In the genomic region with DNA sequence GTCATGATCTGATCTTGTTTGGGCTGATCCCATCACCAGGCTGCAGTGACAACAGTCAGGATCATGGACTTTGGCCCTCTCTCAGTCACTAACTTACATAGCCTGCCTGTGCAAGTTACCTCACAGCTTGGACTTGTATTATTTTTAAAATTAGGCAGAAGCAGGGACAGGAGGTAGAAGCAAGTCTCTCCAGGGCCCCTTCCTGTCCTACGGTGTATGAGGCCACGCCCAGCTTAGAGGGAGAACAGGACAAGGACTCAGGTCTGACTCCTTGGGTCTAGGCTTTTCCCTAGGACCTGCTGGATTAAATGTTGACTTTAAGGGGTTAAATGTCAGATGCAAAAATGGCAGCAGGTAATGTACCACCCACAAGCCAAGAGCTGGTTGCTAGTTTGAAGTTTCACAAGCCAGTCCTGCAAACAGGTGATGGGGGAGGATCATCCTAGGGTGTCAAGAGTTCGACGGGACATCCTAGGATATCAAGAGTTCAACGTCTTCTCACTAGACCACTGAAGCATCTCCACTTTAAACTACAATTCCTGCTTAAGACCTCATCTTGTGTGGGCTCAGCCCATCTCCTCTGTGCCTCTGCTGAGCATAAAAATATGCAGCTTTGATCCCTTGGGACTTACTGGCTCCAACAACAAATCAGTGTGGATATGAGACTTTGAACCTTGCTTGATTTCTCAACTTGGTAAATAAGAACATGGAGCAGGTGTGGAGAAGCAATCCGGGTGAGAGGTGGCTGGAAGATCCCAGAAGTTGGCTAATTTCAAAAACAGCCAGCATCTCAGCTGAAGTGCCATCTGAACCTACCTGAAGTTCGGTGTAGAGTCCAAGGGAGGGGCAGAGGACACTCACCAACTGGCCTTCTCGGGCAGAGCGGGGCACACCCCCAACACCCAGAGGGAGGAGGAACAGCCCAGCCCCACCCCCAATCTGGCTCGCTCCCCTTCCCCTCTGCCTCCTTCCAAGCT, we compare ENCODE assay signal across 1 cellular context.
TF ChIP-seq lines count a peak whose summit lies in the region.

No MANE protein-coding gene starts in this region.

TF ChIP-seq in HepG2, 621 proteins besides CTCF, POLR2A, EP300 and RAD21 (continued from another document and continues in another):
- TF ChIP-seq KAT8 (CRISPR knock-in tag; IDR thresholded peaks at IDR 0.05), result peak; percentile 63
- no peak; the same call in 1 of the 2 replicates for TF ChIP-seq ETV5 (CRISPR knock-in tag; IDR thresholded peaks at IDR 0.05; ENCODE audit: borderline replicate concordance)
- TF ChIP-seq CREBL2 (CRISPR knock-in tag; IDR thresholded peaks at IDR 0.05; ENCODE audit: borderline replicate concordance), result 0 out of 2 replicates have a peak, but pooled peaks have one; percentile 43
- TF ChIP-seq, protein P1, sequence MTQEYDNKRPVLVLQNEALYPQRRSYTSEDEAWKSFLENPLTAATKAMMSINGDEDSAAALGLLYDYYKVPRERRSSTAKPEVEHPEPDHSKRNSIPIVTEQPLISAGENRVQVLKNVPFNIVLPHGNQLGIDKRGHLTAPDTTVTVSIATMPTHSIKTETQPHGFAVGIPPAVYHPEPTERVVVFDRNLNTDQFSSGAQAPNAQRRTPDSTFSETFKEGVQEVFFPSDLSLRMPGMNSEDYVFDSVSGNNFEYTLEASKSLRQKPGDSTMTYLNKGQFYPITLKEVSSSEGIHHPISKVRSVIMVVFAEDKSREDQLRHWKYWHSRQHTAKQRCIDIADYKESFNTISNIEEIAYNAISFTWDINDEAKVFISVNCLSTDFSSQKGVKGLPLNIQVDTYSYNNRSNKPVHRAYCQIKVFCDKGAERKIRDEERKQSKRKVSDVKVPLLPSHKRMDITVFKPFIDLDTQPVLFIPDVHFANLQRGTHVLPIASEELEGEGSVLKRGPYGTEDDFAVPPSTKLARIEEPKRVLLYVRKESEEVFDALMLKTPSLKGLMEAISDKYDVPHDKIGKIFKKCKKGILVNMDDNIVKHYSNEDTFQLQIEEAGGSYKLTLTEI (CRISPR knock-in tag; conservative IDR thresholded peaks at IDR 0.05), result no peak
- TF ChIP-seq ZFP36L1 (CRISPR knock-in tag; IDR thresholded peaks at IDR 0.05), result no peak
- TF ChIP-seq TMF1 (CRISPR knock-in tag; IDR thresholded peaks at IDR 0.05; ENCODE audit: low read depth), result peak; percentile 18; the same call in 1 of the 2 replicates
- TF ChIP-seq ELF1 (CRISPR knock-in tag; IDR thresholded peaks at IDR 0.05), result peak; percentile 31; the same call in 1 of the 2 replicates
- TF ChIP-seq TFAP4 (IDR thresholded peaks at IDR 0.05; ENCODE audit: borderline replicate concordance, low read depth), result peak; percentile 86; the same call in 1 of the 2 replicates
- TF ChIP-seq NFYB (CRISPR knock-in tag; IDR thresholded peaks at IDR 0.05), result no peak; the same call in 1 of the 2 replicates
- no peak for TF ChIP-seq DNMT3B (CRISPR knock-in tag; conservative IDR thresholded peaks at IDR 0.05)
- no peak for TF ChIP-seq PLRG1 (conservative IDR thresholded peaks at IDR 0.05)
- TF ChIP-seq ZNF431 (CRISPR knock-in tag; IDR thresholded peaks at IDR 0.05; ENCODE audit: borderline replicate concordance, low read depth), result no peak
- TF ChIP-seq ZNF292 (CRISPR knock-in tag; IDR thresholded peaks at IDR 0.05; ENCODE audit: borderline replicate concordance, low read depth), result peak; percentile 63
- peak; percentile 95 for TF ChIP-seq ZEB1 (IDR thresholded peaks at IDR 0.05; ENCODE audit: insufficient replicate concordance, low read depth)
- no peak for TF ChIP-seq ZNF782 (CRISPR knock-in tag; IDR thresholded peaks at IDR 0.05; ENCODE audit: borderline replicate concordance)
- TF ChIP-seq KDM6A (CRISPR knock-in tag; IDR thresholded peaks at IDR 0.05; ENCODE audit: low read depth), result peak; percentile 99
- no peak for TF ChIP-seq ZNF781 (CRISPR knock-in tag; IDR thresholded peaks at IDR 0.05; ENCODE audit: borderline replicate concordance, not compliant biosample characterization)
- TF ChIP-seq, protein P2, sequence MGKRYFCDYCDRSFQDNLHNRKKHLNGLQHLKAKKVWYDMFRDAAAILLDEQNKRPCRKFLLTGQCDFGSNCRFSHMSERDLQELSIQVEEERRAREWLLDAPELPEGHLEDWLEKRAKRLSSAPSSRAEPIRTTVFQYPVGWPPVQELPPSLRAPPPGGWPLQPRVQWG (CRISPR knock-in tag; IDR thresholded peaks at IDR 0.05; ENCODE audit: borderline replicate concordance, low read depth), result no peak
- TF ChIP-seq, protein P3, sequence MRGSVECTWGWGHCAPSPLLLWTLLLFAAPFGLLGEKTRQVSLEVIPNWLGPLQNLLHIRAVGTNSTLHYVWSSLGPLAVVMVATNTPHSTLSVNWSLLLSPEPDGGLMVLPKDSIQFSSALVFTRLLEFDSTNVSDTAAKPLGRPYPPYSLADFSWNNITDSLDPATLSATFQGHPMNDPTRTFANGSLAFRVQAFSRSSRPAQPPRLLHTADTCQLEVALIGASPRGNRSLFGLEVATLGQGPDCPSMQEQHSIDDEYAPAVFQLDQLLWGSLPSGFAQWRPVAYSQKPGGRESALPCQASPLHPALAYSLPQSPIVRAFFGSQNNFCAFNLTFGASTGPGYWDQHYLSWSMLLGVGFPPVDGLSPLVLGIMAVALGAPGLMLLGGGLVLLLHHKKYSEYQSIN (CRISPR knock-in tag; IDR thresholded peaks at IDR 0.05; ENCODE audit: borderline replicate concordance), result no peak
- TF ChIP-seq PAX8 (CRISPR knock-in tag; IDR thresholded peaks at IDR 0.05; ENCODE audit: borderline replicate concordance), result 0 out of 2 replicates have a peak, but pooled peaks have one; percentile 78
- 0 out of 2 replicates have a peak, but pooled peaks have one; percentile 24 for TF ChIP-seq KLF9 (CRISPR knock-in tag; IDR thresholded peaks at IDR 0.05; ENCODE audit: low read depth)
- TF ChIP-seq JUND (CRISPR knock-in tag; IDR thresholded peaks at IDR 0.05), result peak; percentile 74; the same call in 1 of the 2 replicates
- no peak; the same call in 1 of the 2 replicates for TF ChIP-seq UBTF (CRISPR knock-in tag; IDR thresholded peaks at IDR 0.05)
- TF ChIP-seq NFE2L2 (IDR thresholded peaks at IDR 0.05; ENCODE audit: low read length), result peak; percentile 47; the same call in 1 of the 2 replicates
- TF ChIP-seq FOXP1 (IDR thresholded peaks at IDR 0.05), result peak; percentile 83
- TF ChIP-seq FOXP1 (CRISPR knock-in tag; IDR thresholded peaks at IDR 0.05), result peak; percentile 95
- 0 out of 2 replicates have a peak, but pooled peaks have one; percentile 48 for TF ChIP-seq STAT5B (CRISPR knock-in tag; IDR thresholded peaks at IDR 0.05)
- TF ChIP-seq, protein P4, sequence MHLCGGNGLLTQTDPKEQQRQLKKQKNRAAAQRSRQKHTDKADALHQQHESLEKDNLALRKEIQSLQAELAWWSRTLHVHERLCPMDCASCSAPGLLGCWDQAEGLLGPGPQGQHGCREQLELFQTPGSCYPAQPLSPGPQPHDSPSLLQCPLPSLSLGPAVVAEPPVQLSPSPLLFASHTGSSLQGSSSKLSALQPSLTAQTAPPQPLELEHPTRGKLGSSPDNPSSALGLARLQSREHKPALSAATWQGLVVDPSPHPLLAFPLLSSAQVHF (CRISPR knock-in tag; IDR thresholded peaks at IDR 0.05), result no peak
- TF ChIP-seq HNRNPL (IDR thresholded peaks at IDR 0.05; ENCODE audit: low read depth, low read length), result no peak
- no peak for TF ChIP-seq GMEB2 (CRISPR knock-in tag; IDR thresholded peaks at IDR 0.05; ENCODE audit: low read depth)
- TF ChIP-seq POGK (CRISPR knock-in tag; conservative IDR thresholded peaks at IDR 0.05), result peak; percentile 89
- 0 out of 2 replicates have a peak, but pooled peaks have one; percentile 58 for TF ChIP-seq CCDC6 (CRISPR knock-in tag; IDR thresholded peaks at IDR 0.05)
- TF ChIP-seq NFYC (CRISPR knock-in tag; IDR thresholded peaks at IDR 0.05), result no peak; the same call in 1 of the 2 replicates
- peak; percentile 84 for TF ChIP-seq TFE3 (CRISPR knock-in tag; IDR thresholded peaks at IDR 0.05)
- TF ChIP-seq, protein P5, sequence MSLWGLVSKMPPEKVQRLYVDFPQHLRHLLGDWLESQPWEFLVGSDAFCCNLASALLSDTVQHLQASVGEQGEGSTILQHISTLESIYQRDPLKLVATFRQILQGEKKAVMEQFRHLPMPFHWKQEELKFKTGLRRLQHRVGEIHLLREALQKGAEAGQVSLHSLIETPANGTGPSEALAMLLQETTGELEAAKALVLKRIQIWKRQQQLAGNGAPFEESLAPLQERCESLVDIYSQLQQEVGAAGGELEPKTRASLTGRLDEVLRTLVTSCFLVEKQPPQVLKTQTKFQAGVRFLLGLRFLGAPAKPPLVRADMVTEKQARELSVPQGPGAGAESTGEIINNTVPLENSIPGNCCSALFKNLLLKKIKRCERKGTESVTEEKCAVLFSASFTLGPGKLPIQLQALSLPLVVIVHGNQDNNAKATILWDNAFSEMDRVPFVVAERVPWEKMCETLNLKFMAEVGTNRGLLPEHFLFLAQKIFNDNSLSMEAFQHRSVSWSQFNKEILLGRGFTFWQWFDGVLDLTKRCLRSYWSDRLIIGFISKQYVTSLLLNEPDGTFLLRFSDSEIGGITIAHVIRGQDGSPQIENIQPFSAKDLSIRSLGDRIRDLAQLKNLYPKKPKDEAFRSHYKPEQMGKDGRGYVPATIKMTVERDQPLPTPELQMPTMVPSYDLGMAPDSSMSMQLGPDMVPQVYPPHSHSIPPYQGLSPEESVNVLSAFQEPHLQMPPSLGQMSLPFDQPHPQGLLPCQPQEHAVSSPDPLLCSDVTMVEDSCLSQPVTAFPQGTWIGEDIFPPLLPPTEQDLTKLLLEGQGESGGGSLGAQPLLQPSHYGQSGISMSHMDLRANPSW (CRISPR knock-in tag; IDR thresholded peaks at IDR 0.05; ENCODE audit: borderline replicate concordance), result no peak; the same call in 1 of the 2 replicates
- TF ChIP-seq ASH2L (IDR thresholded peaks at IDR 0.05; ENCODE audit: insufficient read length, low read depth, low read length), result peak; percentile 100
- TF ChIP-seq TEAD2 (CRISPR knock-in tag; IDR thresholded peaks at IDR 0.05), result no peak
- peak; percentile 68; the same call in 1 of the 2 replicates for TF ChIP-seq ZNF761 (CRISPR knock-in tag; conservative IDR thresholded peaks at IDR 0.05)
- no peak for TF ChIP-seq HMGA1 (CRISPR knock-in tag; conservative IDR thresholded peaks at IDR 0.05)
- TF ChIP-seq SRY (CRISPR knock-in tag; IDR thresholded peaks at IDR 0.05), result no peak
